ENCODE assay signal across 21 cellular contexts in genomic region chr16:80208015-80208414, GRCh38.
DNase-seq lines count a peak whose midpoint lies in the region; ATAC-seq, FAIRE-seq and TF ChIP-seq lines count a peak whose summit lies in the region.
"Had no signal": no experiment of that assay in that cellular context is flagged by ENCODE, and none has a peak within 500 bp of the region (broad histone marks: within the 10 kb centered on the region; RNA-seq: fewer than 3 reads in every experiment).

No MANE protein-coding gene starts in this region.

- H3K27me3 Mint-ChIP-seq in endothelial cell (ENCODE audit: unreplicated experiment), result peaks cover 2% of the 10 kb centered on the region
- H3K27me3 Mint-ChIP-seq: CD4-positive, CD25-positive, alpha-beta regulatory T cell had no signal

- no peaks in the 10 kb centered on the region for H3K36me3 Mint-ChIP-seq in endothelial cell (ENCODE audit: low read depth, unreplicated experiment)
- H3K36me3 Mint-ChIP-seq: CD4-positive, CD25-positive, alpha-beta regulatory T cell; T-cell had no signal

- H3K4me3 ChIP-seq in LNCaP clone FGC (ENCODE audit: low read depth, low read length) (no peak overlapping the region), bronchial epithelial cell (ENCODE audit: low read depth, low read length) (no peak overlapping the region)
- H3K4me3 ChIP-seq: SJCRH30 had no signal

- H3K4me3 Mint-ChIP-seq in endothelial cell (ENCODE audit: unreplicated experiment), result no peak overlapping the region
- H3K4me3 Mint-ChIP-seq: CD4-positive, CD25-positive, alpha-beta regulatory T cell; T-cell had no signal

- no peak overlapping the region for H3K27ac Mint-ChIP-seq in endothelial cell (ENCODE audit: unreplicated experiment)
- H3K27ac Mint-ChIP-seq: CD4-positive, CD25-positive, alpha-beta regulatory T cell; T-cell had no signal

- DNase-seq in DMS79 (lab: John Stamatoyannopoulos, UW) (peak; percentile 27), LNCaP clone FGC (ENCODE audit: low read depth) (peak; percentile 51), bronchial epithelial cell (ENCODE audit: low read depth) (peak; percentile 87), myocyte (ENCODE audit: low read depth) (peak; percentile 71), endothelial cell (ENCODE audit: low spot score) (no peak), KG1 (lab: John Stamatoyannopoulos, UW) (no peak)
- DNase-seq: CD4-positive, CD25-positive, alpha-beta regulatory T cell; COR-L47; GDM1; NCI-H1092; NCI-H1694; NCI-H2081; NCI-H82; OCI-M1; SJCRH30; T-cell had no signal

- no peaks in the 10 kb centered on the region for H3K4me1 Mint-ChIP-seq in endothelial cell (ENCODE audit: unreplicated experiment)
- H3K4me1 Mint-ChIP-seq: CD4-positive, CD25-positive, alpha-beta regulatory T cell; T-cell had no signal

- H3K27me3 ChIP-seq in bronchial epithelial cell (ENCODE audit: control insufficient read depth, insufficient read depth, low read length), result no peaks in the 10 kb centered on the region
- H3K27me3 ChIP-seq: SJCRH30 had no signal

- no peak for ATAC-seq in GM18519 (IDR thresholded peaks at IDR 0.05; ENCODE audit: low FRiP score, unreplicated experiment)
- ATAC-seq: T-cell had no signal

- TF ChIP-seq CTCF in LNCaP clone FGC (IDR thresholded peaks at IDR 0.05; ENCODE audit: control insufficient read depth, extremely low read depth, insufficient read depth) (no peak), bronchial epithelial cell (IDR thresholded peaks at IDR 0.05; ENCODE audit: insufficient read depth, low read length, severe bottlenecking) (no peak), endothelial cell (IDR thresholded peaks at IDR 0.05; ENCODE audit: unreplicated experiment) (no peak)

- no peak for FAIRE-seq in bronchial epithelial cell (lab: Jason Lieb, UNC)
- FAIRE-seq: GM18507, GM19239, H1, RCC 7860 had no signal

- no peaks in the 10 kb centered on the region for H3K36me3 ChIP-seq in bronchial epithelial cell (ENCODE audit: control insufficient read depth, insufficient read depth, low read length)
- H3K36me3 ChIP-seq: SJCRH30 had no signal

- H3K9me3 Mint-ChIP-seq in endothelial cell (ENCODE audit: unreplicated experiment), result no peaks in the 10 kb centered on the region
- H3K9me3 Mint-ChIP-seq: T-cell had no signal

Comparison
In these comparisons a context has a peak if more than half of its experiments do, and no peak if none do; other contexts are left out.
1. DNase-seq: peak in DMS79 (single experiment), LNCaP clone FGC (single experiment), bronchial epithelial cell (single experiment) and myocyte (single experiment); none in endothelial cell (single experiment) and KG1 (single experiment).